ENCODE assay signal across 19 cellular contexts in genomic region chr3:150956376-150956775, GRCh38. TPM values are rescaled to one million over a fixed set of nuclear protein-coding genes. Genes with fewer than 3 reads are reported as not detected.
DNase-seq lines count a peak whose midpoint lies in the region; ATAC-seq and TF ChIP-seq lines count a peak whose summit lies in the region.
"Had no signal": no experiment of that assay in that cellular context is flagged by ENCODE, and none has a peak within 500 bp of the region (broad histone marks: within the 10 kb centered on the region; RNA-seq: fewer than 3 reads in every experiment).

No MANE protein-coding gene starts in this region.

- no peak for TF ChIP-seq CTCF in suprapubic skin (IDR thresholded peaks at IDR 0.05)

- no peak overlapping the region for H3K4me3 Mint-ChIP-seq in activated naive CD4-positive, alpha-beta T cell treated with anti-CD3 and anti-CD28 coated beads, Interleukin-2, amount 10 ng/mL, durations not matched to agents 7 days and 5 days
- H3K4me3 Mint-ChIP-seq: activated T-cell treated with anti-CD3 and anti-CD28 coated beads, Interleukin-2, amount 50 U/mL, for 4 hours; nephron had no signal

- peaks cover 14% of the 10 kb centered on the region for H3K27me3 Mint-ChIP-seq in activated naive CD4-positive, alpha-beta T cell treated with anti-CD3 and anti-CD28 coated beads, Interleukin-2, amount 10 ng/mL, durations not matched to agents 7 days and 5 days

- no peak overlapping the region for H3K27ac Mint-ChIP-seq in activated naive CD4-positive, alpha-beta T cell treated with anti-CD3 and anti-CD28 coated beads, Interleukin-2, amount 50 U/mL, for 72 hours
- H3K27ac Mint-ChIP-seq in activated naive CD4-positive, alpha-beta T cell treated with anti-CD3 and anti-CD28 coated beads, Interleukin-2, amount 10 ng/mL, durations not matched to agents 7 days and 5 days, result no peak overlapping the region
- H3K27ac Mint-ChIP-seq: nephron had no signal

- ATAC-seq in activated naive CD4-positive, alpha-beta T cell treated with anti-CD3 and anti-CD28 coated beads, Interleukin-2, amount 50 U/mL, for 72 hours, result peak; percentile 53 to 94
- ATAC-seq in GM21526 (IDR thresholded peaks at IDR 0.05; ENCODE audit: low FRiP score, unreplicated experiment), result no peak
- no peak for ATAC-seq in HG02759 (IDR thresholded peaks at IDR 0.05; ENCODE audit: unreplicated experiment)
- ATAC-seq: activated T-cell treated with anti-CD3 and anti-CD28 coated beads, Interleukin-2, amount 50 U/mL, for 4 hours had no signal

- CTCF ChIA-PET in activated naive CD4-positive, alpha-beta T cell treated with anti-CD3 and anti-CD28 coated beads, Interleukin-2, amount 10 ng/mL, durations not matched to agents 7 days and 5 days (lab: Charles Lee), result no interaction called here

- H3K4me1 ChIP-seq in suprapubic skin, result no peaks in the 10 kb centered on the region

- no peak overlapping the region for H3K4me3 ChIP-seq in suprapubic skin

- H3K9me3 Mint-ChIP-seq in activated naive CD4-positive, alpha-beta T cell treated with anti-CD3 and anti-CD28 coated beads, Interleukin-2, amount 50 U/mL, for 72 hours, result no peaks in the 10 kb centered on the region
- H3K9me3 Mint-ChIP-seq in activated naive CD4-positive, alpha-beta T cell treated with anti-CD3 and anti-CD28 coated beads, Interleukin-2, amount 10 ng/mL, durations not matched to agents 7 days and 5 days, result no peaks in the 10 kb centered on the region
- H3K9me3 Mint-ChIP-seq: activated T-cell treated with anti-CD3 and anti-CD28 coated beads, Interleukin-2, amount 50 U/mL, for 4 hours had no signal

- H3K36me3 ChIP-seq in suprapubic skin, result no peaks in the 10 kb centered on the region

- no peaks in the 10 kb centered on the region for H3K4me1 Mint-ChIP-seq in activated naive CD4-positive, alpha-beta T cell treated with anti-CD3 and anti-CD28 coated beads, Interleukin-2, amount 10 ng/mL, durations not matched to agents 7 days and 5 days

- TF ChIP-seq POLR2A in suprapubic skin (IDR thresholded peaks at IDR 0.05), result no peak

- no peaks in the 10 kb centered on the region for H3K36me3 Mint-ChIP-seq in activated naive CD4-positive, alpha-beta T cell treated with anti-CD3 and anti-CD28 coated beads, Interleukin-2, amount 50 U/mL, for 72 hours
- H3K36me3 Mint-ChIP-seq in activated naive CD4-positive, alpha-beta T cell treated with anti-CD3 and anti-CD28 coated beads, Interleukin-2, amount 10 ng/mL, durations not matched to agents 7 days and 5 days, result no peaks in the 10 kb centered on the region

- WGBS in suprapubic skin, result 42% methylated on average over 6 of the region's 6 CpGs

- H3K27ac ChIP-seq in suprapubic skin, result no peak overlapping the region

- no peaks in the 10 kb centered on the region for H3K9me3 ChIP-seq in suprapubic skin

- no peak for DNase-seq in activated naive CD4-positive, alpha-beta T cell treated with anti-CD3 and anti-CD28 coated beads, Interleukin-2, amount 50 U/mL, for 72 hours (ENCODE audit: low spot score in 2 of 2)
- no peak for DNase-seq in activated naive CD4-positive, alpha-beta T cell treated with anti-CD3 and anti-CD28 coated beads, Interleukin-2, amount 10 ng/mL, durations not matched to agents 7 days and 5 days
- peak; percentile 35 for DNase-seq in RKO (ENCODE audit: low spot score)
- peak; percentile 27 for DNase-seq in fibroblast of peridontal ligament (ENCODE audit: extremely low read depth)
- peak; percentile 33 for DNase-seq in stromal cell of bone marrow (ENCODE audit: low read depth)
- no peak for DNase-seq in suprapubic skin (ENCODE audit: low spot score in 2 of 2)
- DNase-seq: activated T-cell treated with anti-CD3 and anti-CD28 coated beads, Interleukin-2, amount 50 U/mL, for 4 hours; AML-193; central memory CD4-positive, alpha-beta T cell; DMS79 treated with DMSO at 0.1 percent for 48 hours; kidney; MV-4-11; NCI-H510A; SIG-M5 had no signal

- peaks cover 21% of the 10 kb centered on the region for H3K27me3 ChIP-seq in suprapubic skin

- no peak for TF ChIP-seq EP300 in suprapubic skin (IDR thresholded peaks at IDR 0.05)

RNA-seq across cellular contexts. Expression of gene CLRN1, which starts 16.2 kb away (rescaled TPM):
- total RNA-seq in activated naive CD4-positive, alpha-beta T cell treated with anti-CD3 and anti-CD28 coated beads, Interleukin-2, amount 50 U/mL, for 72 hours, result not detected
- total RNA-seq in suprapubic skin, result not detected
- total RNA-seq: activated T-cell treated with anti-CD3 and anti-CD28 coated beads, Interleukin-2, amount 50 U/mL, for 4 hours; kidney; skeletal muscle tissue; ureter had no signal

RNA-seq across cellular contexts. Expression of gene MINDY4B, which starts 51.1 kb away (rescaled TPM):
- not detected for total RNA-seq in activated naive CD4-positive, alpha-beta T cell treated with anti-CD3 and anti-CD28 coated beads, Interleukin-2, amount 50 U/mL, for 72 hours
- total RNA-seq in suprapubic skin, result not detected
- total RNA-seq: activated T-cell treated with anti-CD3 and anti-CD28 coated beads, Interleukin-2, amount 50 U/mL, for 4 hours; kidney; skeletal muscle tissue; ureter had no signal

Comparison
In these comparisons a context has a peak if more than half of its experiments do, and no peak if none do; other contexts are left out.
1. ATAC-seq: peak in activated naive CD4-positive, alpha-beta T cell treated with anti-CD3 and anti-CD28 coated beads, Interleukin-2, amount 50 U/mL, for 72 hours (2 of 2); none in GM21526 (single experiment) and HG02759 (single experiment).
2. DNase-seq: peak in RKO (single experiment), fibroblast of peridontal ligament (single experiment) and stromal cell of bone marrow (single experiment); none in activated naive CD4-positive, alpha-beta T cell treated with anti-CD3 and anti-CD28 coated beads, Interleukin-2, amount 50 U/mL, for 72 hours (0 of 2), activated naive CD4-positive, alpha-beta T cell treated with anti-CD3 and anti-CD28 coated beads, Interleukin-2, amount 10 ng/mL, durations not matched to agents 7 days and 5 days (single experiment) and suprapubic skin (0 of 2).